26 cellular contexts compared by ENCODE assay signal in the genomic region with DNA sequence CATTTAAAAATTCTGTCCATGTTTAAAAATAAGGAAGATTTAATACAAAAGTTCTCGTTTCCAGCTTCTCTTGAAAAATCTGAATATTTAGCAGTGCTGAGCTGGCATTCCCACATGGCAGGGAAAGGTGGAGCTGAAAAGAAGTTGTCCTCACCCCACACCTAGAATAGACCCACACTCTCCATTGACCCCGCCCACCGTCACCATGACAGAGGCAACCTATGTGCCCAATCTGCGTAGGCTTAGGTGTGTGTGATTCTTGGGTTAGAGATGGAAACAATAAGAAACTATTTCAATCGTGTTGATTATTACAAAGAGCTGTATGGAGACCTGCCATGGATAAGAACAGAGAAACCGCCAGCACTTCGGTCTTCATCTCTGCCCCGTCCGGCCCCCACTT. TPM values are rescaled to one million over a fixed set of nuclear protein-coding genes. Genes with fewer than 3 reads are reported as not detected.
"Had no signal": no experiment of that assay in that cellular context is flagged by ENCODE, and none has a peak within 500 bp of the region (broad histone marks: within the 10 kb centered on the region; RNA-seq: fewer than 3 reads in every experiment).

No MANE protein-coding gene starts in this region.

- H3K4me3 Mint-ChIP-seq: dendritic cell treated with granulocyte-macrophage colony-stimulating factor and Interleukin-4, amounts not matched to agents 40 ng/mL and 50 ng/mL, for 4 days; effector memory CD8-positive, alpha-beta T cell; endodermal cell; naive B cell had no signal

- H3K36me3 ChIP-seq: colonic mucosa, esophagus squamous epithelium, gastrocnemius medialis, heart right ventricle, left lung, lower lobe of right lung had no signal

- DNase-seq: colonic mucosa; cortex of kidney; effector CD8-positive, alpha-beta T cell; effector memory CD8-positive, alpha-beta T cell; endodermal cell; erythroblast; esophagus squamous epithelium; foreskin fibroblast; foreskin melanocyte; gastrocnemius medialis; glutamatergic neuron; head of caudate nucleus; heart right ventricle; hippocampal formation; left cardiac atrium; left ventricle myocardium superior; lower lobe of right lung; mesenchymal stem cell; midbrain; naive B cell had no signal

- H3K4me3 ChIP-seq: colonic mucosa, esophagus squamous epithelium, gastrocnemius medialis, heart right ventricle, left lung, lower lobe of right lung had no signal

- H3K27ac Mint-ChIP-seq: dendritic cell treated with granulocyte-macrophage colony-stimulating factor and Interleukin-4, amounts not matched to agents 40 ng/mL and 50 ng/mL, for 4 days; effector memory CD8-positive, alpha-beta T cell; endodermal cell; naive B cell had no signal

- H3K36me3 Mint-ChIP-seq: naive B cell had no signal

- H3K9me3 ChIP-seq: colonic mucosa, esophagus squamous epithelium, gastrocnemius medialis, left lung, lower lobe of right lung had no signal

- ATAC-seq: effector memory CD8-positive, alpha-beta T cell; esophagus mucosa; gastrocnemius medialis; heart right ventricle; left cardiac atrium; left lung; left ventricle myocardium superior had no signal

- H3K27ac ChIP-seq: colonic mucosa, epithelial cell of prostate, esophagus squamous epithelium, gastrocnemius medialis, heart right ventricle, left lung, lower lobe of right lung had no signal

- H3K27me3 ChIP-seq: colonic mucosa, esophagus squamous epithelium, gastrocnemius medialis, left lung had no signal

- H3K9me3 Mint-ChIP-seq: endodermal cell had no signal

- H3K4me1 Mint-ChIP-seq: endodermal cell, naive B cell had no signal

- H3K4me1 ChIP-seq: colonic mucosa, esophagus squamous epithelium, gastrocnemius medialis, heart right ventricle, left lung, lower lobe of right lung had no signal

RNA-seq across cellular contexts. Expression of a gene that starts 8.9 kb away (rescaled TPM):
- total RNA-seq: glomerular endothelial cell, mononuclear cell had no signal
